8 cellular contexts compared by ENCODE assay signal in the genomic region with DNA sequence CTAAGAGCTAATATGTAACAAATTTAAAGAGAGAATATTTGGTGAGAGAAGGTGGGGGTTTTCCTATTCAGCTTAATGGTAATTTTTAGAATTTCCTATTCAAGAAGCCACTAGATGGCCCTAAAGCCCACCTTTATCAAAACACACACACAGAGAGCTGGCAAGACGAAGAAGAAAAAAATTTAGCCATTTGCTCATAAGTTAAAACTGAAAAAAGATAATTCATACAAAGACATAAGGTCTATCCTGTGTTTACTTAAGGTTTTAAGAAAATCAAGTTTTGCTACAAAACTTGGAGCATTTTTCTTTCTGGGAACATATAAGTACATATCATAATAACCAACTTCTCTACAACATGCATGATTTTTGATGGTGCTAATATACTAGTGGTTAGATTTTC. TPM values are rescaled to one million over a fixed set of nuclear protein-coding genes. Genes with fewer than 3 reads are reported as not detected.
DNase-seq lines count a peak whose midpoint lies in the region; TF ChIP-seq lines count a peak whose summit lies in the region.

No MANE protein-coding gene starts in this region.

- H3K36me3 ChIP-seq in HEK293 (ENCODE audit: control insufficient read depth in 2 of 2, insufficient read depth in 1 of 2, low read length in 2 of 2), result no peaks in the 10 kb centered on the region

- intact Hi-C loops in posterior vena cava (cut with DNase I), result loop anchor here in 1 of 2 donors (10.0 kb wide), 1 partner anchor 362 kb away; no protein-coding TSS in a partner anchor

- H3K27ac ChIP-seq in HEK293 (ENCODE audit: extremely low read depth, low read depth, low read length), result no peak overlapping the region

- H3K9me3 ChIP-seq in HEK293 (ENCODE audit: control insufficient read depth, insufficient read depth, low read depth, low read length), result no peaks in the 10 kb centered on the region

- H3K4me1 ChIP-seq in HEK293 (ENCODE audit: control insufficient read depth, insufficient read depth, low read length), result no peaks in the 10 kb centered on the region

- DNase-seq in DMS114 treated with DMSO at 0.1 percent for 48 hours (lab: John Stamatoyannopoulos, UW; ENCODE audit: unreplicated experiment), result peak; percentile 55
- peak; percentile 87 for DNase-seq in OCI-M1 (lab: John Stamatoyannopoulos, UW)
- peak; percentile 71 for DNase-seq in dedifferentiated amniotic fluid mesenchymal stem cell (ENCODE audit: extremely low spot score)
- peak; percentile 70 for DNase-seq in medulla oblongata (ENCODE audit: extremely low spot score)
- no peak for DNase-seq in NCI-H2107 (lab: John Stamatoyannopoulos, UW)
- no peak for DNase-seq in posterior vena cava (ENCODE audit: low spot score)
- no peak for DNase-seq in A172 (ENCODE audit: low spot score)

- CTCF ChIA-PET in HEK293 (lab: Yijun Ruan, JAX), result interaction anchor here (0.6 to 3.7 kb wide), 44 partner anchors 9 to 1884 kb away, joined by 3 to 28 read pairs (median 4); no protein-coding TSS in a partner anchor

- H3K4me3 ChIP-seq in HEK293 (ENCODE audit: low read depth, low read length), result no peak overlapping the region

- POLR2A ChIA-PET in HEK293 (lab: Yijun Ruan, JAX), result interaction anchor here (1.1 kb wide), 1 partner anchor 365 kb away, joined by 3 read pairs; no protein-coding TSS in a partner anchor

- peak; percentile 32; the same call in 1 of the 2 replicates for TF ChIP-seq CTCF in HEK293 (tag by site-specific recombination; IDR thresholded peaks at IDR 0.05)

TF ChIP-seq in HEK293, 187 proteins besides CTCF, POLR2A, EP300 and RAD21:
- TF ChIP-seq ZFP69B (tag by site-specific recombination; IDR thresholded peaks at IDR 0.05), result no peak
- no peak for TF ChIP-seq ZNF157 (tag by site-specific recombination; IDR thresholded peaks at IDR 0.05)
- TF ChIP-seq ZNF830 (tag by site-specific recombination; IDR thresholded peaks at IDR 0.05; ENCODE audit: low read depth), result no peak
- peak; percentile 83 for TF ChIP-seq ZNF654 (tag by site-specific recombination; IDR thresholded peaks at IDR 0.05; ENCODE audit: low read depth)
- TF ChIP-seq, protein P1, sequence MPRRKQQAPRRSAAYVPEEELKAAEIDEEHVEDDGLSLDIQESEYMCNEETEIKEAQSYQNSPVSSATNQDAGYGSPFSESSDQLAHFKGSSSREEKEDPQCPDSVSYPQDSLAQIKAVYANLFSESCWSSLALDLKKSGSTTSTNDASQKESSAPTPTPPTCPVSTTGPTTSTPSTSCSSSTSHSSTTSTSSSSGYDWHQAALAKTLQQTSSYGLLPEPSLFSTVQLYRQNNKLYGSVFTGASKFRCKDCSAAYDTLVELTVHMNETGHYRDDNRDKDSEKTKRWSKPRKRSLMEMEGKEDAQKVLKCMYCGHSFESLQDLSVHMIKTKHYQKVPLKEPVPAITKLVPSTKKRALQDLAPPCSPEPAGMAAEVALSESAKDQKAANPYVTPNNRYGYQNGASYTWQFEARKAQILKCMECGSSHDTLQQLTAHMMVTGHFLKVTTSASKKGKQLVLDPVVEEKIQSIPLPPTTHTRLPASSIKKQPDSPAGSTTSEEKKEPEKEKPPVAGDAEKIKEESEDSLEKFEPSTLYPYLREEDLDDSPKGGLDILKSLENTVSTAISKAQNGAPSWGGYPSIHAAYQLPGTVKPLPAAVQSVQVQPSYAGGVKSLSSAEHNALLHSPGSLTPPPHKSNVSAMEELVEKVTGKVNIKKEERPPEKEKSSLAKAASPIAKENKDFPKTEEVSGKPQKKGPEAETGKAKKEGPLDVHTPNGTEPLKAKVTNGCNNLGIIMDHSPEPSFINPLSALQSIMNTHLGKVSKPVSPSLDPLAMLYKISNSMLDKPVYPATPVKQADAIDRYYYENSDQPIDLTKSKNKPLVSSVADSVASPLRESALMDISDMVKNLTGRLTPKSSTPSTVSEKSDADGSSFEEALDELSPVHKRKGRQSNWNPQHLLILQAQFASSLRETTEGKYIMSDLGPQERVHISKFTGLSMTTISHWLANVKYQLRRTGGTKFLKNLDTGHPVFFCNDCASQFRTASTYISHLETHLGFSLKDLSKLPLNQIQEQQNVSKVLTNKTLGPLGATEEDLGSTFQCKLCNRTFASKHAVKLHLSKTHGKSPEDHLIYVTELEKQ (tag by site-specific recombination; IDR thresholded peaks at IDR 0.05; ENCODE audit: borderline replicate concordance), result no peak
- TF ChIP-seq, protein P2, sequence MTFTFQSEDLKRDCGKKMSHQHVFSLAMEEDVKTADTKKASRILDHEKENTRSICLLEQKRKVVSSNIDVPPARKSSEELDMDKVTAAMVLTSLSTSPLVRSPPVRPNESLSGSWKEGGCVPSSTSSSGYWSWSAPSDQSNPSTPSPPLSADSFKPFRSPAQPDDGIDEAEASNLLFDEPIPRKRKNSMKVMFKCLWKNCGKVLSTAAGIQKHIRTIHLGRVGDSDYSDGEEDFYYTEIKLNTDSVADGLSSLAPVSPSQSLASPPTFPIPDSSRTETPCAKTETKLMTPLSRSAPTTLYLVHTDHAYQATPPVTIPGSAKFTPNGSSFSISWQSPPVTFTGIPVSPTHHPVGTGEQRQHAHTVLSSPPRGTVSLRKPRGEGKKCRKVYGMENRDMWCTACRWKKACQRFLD (tag by site-specific recombination; IDR thresholded peaks at IDR 0.05), result no peak
- no peak for TF ChIP-seq ZNF664 (tag by site-specific recombination; IDR thresholded peaks at IDR 0.05)
- TF ChIP-seq SP7 (tag by site-specific recombination; IDR thresholded peaks at IDR 0.05), result no peak
- TF ChIP-seq ZNF248 (tag by site-specific recombination; IDR thresholded peaks at IDR 0.05), result no peak
- peak; percentile 77 for TF ChIP-seq ZNF362 (tag by site-specific recombination; IDR thresholded peaks at IDR 0.05)
TF ChIP-seq in HEK293: peak in this region for 2.

RNA-seq across cellular contexts. Expression of gene PCED1B, which starts 46.8 kb away (rescaled TPM):
- total RNA-seq in posterior vena cava, result 1 to 10 TPM; 5.7 to 7.2 TPM
- total RNA-seq in A172 (2014; rRNA removed; shearing (Covaris generic)), result 0.34 and 0.52 TPM in 2 replicates

RNA-seq across cellular contexts. Expression of gene AMIGO2, which starts 47.1 kb away (rescaled TPM):
- total RNA-seq in posterior vena cava, result 10 to 100 TPM; 19.7 to 38.1 TPM
- 229 and 279 TPM in 2 replicates for total RNA-seq in A172 (2014; rRNA removed; shearing (Covaris generic))

Comparison
In these comparisons a context has a peak if more than half of its experiments do, and no peak if none do; other contexts are left out.
1. DNase-seq: peak in DMS114 treated with DMSO at 0.1 percent for 48 hours (single experiment), OCI-M1 (single experiment), dedifferentiated amniotic fluid mesenchymal stem cell (single experiment) and medulla oblongata (single experiment); none in NCI-H2107 (single experiment), posterior vena cava (single experiment) and A172 (single experiment).